Comparison of ENCODE assay signal across 9 cellular contexts in genomic region chr2:111970453-111970852, GRCh38.
"Had no signal": no experiment of that assay in that cellular context is flagged by ENCODE, and none has a peak within 500 bp of the region (broad histone marks: within the 10 kb centered on the region; RNA-seq: fewer than 3 reads in every experiment).

No MANE protein-coding gene starts in this region.

- ATAC-seq: HCT116 had no signal

- H3K9me3 ChIP-seq: HAP-1 had no signal

- DNase-seq: GM23248, GOT3, H7, HFFc6, IMR-90, KBM-7 had no signal

- H3K9ac ChIP-seq: GM23248 had no signal

- H3K4me3 ChIP-seq: GM23248, HAP-1 had no signal

- H3K4me1 ChIP-seq: HAP-1 had no signal

- H2AFZ ChIP-seq: GM23248 had no signal

- H3K36me3 ChIP-seq: HAP-1 had no signal

- H3K27ac ChIP-seq: GM23248, HL-60 had no signal
